Comparison of ENCODE assay signal across 14 cellular contexts in genomic region chr1:70227439-70227838, GRCh38. TPM values are rescaled to one million over a fixed set of nuclear protein-coding genes. Genes with fewer than 3 reads are reported as not detected.
A peak's percentile ranks its signal among the peaks of the same experiment; 100 is the strongest.
DNase-seq lines count a peak whose midpoint lies in the region; ATAC-seq and TF ChIP-seq lines count a peak whose summit lies in the region.
"Had no signal": no experiment of that assay in that cellular context is flagged by ENCODE, and none has a peak within 500 bp of the region (broad histone marks: within the 10 kb centered on the region; RNA-seq: fewer than 3 reads in every experiment).

No MANE protein-coding gene starts in this region.

- H3K4me2 ChIP-seq in SK-N-SH, result no peak overlapping the region

- peaks cover 0 to 17% of the 10 kb centered on the region in 2 experiments; a peak in 3 of 4 replicates for H3K4me1 ChIP-seq in SK-N-SH (ENCODE audit: control insufficient read depth in 1 of 2, insufficient read depth in 2 of 2, low read depth in 1 of 2, low read length in 1 of 2)
- peaks cover 6% of the 10 kb centered on the region for H3K4me1 ChIP-seq in colonic mucosa

- ATAC-seq in GM18502 (IDR thresholded peaks at IDR 0.05; ENCODE audit: poor library complexity, unreplicated experiment) (peak; percentile 63), GM21723 (IDR thresholded peaks at IDR 0.05; ENCODE audit: unreplicated experiment) (peak; percentile 61)

- no peak overlapping the region for H3K9ac ChIP-seq in SK-N-SH
- H3K9ac ChIP-seq in colonic mucosa (ENCODE audit: low read depth in 2 of 2, low read length in 2 of 2), result no peak overlapping the region

- no peaks in the 10 kb centered on the region for H3K27me3 ChIP-seq in SK-N-SH (ENCODE audit: insufficient read depth)
- H3K27me3 ChIP-seq in colonic mucosa, result no peaks in the 10 kb centered on the region
- H3K27me3 ChIP-seq: neutrophil had no signal

- H3K36me3 Mint-ChIP-seq in endothelial cell (ENCODE audit: low read depth, unreplicated experiment), result peaks cover 9% of the 10 kb centered on the region

- peaks cover 2% of the 10 kb centered on the region for H3K27me3 Mint-ChIP-seq in endothelial cell (ENCODE audit: unreplicated experiment)

- H3K79me2 ChIP-seq in SK-N-SH (ENCODE audit: insufficient read depth), result peaks cover 98% of the 10 kb centered on the region

- H3K4me3 Mint-ChIP-seq in endothelial cell (ENCODE audit: unreplicated experiment), result no peak overlapping the region

- no peaks in the 10 kb centered on the region for H3K9me2 ChIP-seq in SK-N-SH

- POLR2A ChIA-PET in SK-N-SH (lab: Yijun Ruan, JAX), result no interaction called here

- no peak overlapping the region for H2AFZ ChIP-seq in SK-N-SH (ENCODE audit: low read depth)

- H3K27ac ChIP-seq in SK-N-SH (ENCODE audit: low read depth in 2 of 2, low read length in 1 of 2), result peak overlapping the region; percentile 8 to 39; a peak in 1 of 4 replicates
- no peak overlapping the region for H3K27ac ChIP-seq in colonic mucosa
- H3K27ac ChIP-seq: neutrophil had no signal

- TF ChIP-seq RAD21 in SK-N-SH (IDR thresholded peaks at IDR 0.05; ENCODE audit: low read length), result no peak

- no peak for TF ChIP-seq EP300 in SK-N-SH (IDR thresholded peaks at IDR 0.05; ENCODE audit: borderline replicate concordance in 1 of 2, low read depth in 1 of 2, low read length in 1 of 2)

- TF ChIP-seq CTCF in SK-N-SH (IDR thresholded peaks at IDR 0.05) (no peak), endothelial cell (IDR thresholded peaks at IDR 0.05; ENCODE audit: unreplicated experiment) (no peak), colonic mucosa (IDR thresholded peaks at IDR 0.05) (no peak)

- H3K4me1 Mint-ChIP-seq in endothelial cell (ENCODE audit: unreplicated experiment), result peaks cover 35% of the 10 kb centered on the region

- H3K9me3 Mint-ChIP-seq in endothelial cell (ENCODE audit: unreplicated experiment), result no peaks in the 10 kb centered on the region

- H3K4me3 ChIP-seq in SK-N-SH (ENCODE audit: low read depth in 2 of 2, low read length in 1 of 2) (no peak overlapping the region), colonic mucosa (no peak overlapping the region)

- H4K20me1 ChIP-seq in SK-N-SH (ENCODE audit: insufficient read depth), result peaks cover 59% of the 10 kb centered on the region

- H3F3A ChIP-seq in SK-N-SH (replicated peaks; ENCODE audit: insufficient read depth), result peaks cover 3% of the 10 kb centered on the region

- H3K9me3 ChIP-seq in SK-N-SH (no peaks in the 10 kb centered on the region), colonic mucosa (no peaks in the 10 kb centered on the region)
- H3K9me3 ChIP-seq: neutrophil had no signal

- no peak for DNase-seq in SK-N-SH
- no peak for DNase-seq in endothelial cell (ENCODE audit: low spot score)
- no peak for DNase-seq in DMS 273 (lab: John Stamatoyannopoulos, UW; ENCODE audit: unreplicated experiment)
- no peak for DNase-seq in colonic mucosa
- no peak for DNase-seq in central memory CD4-positive, alpha-beta T cell
- DNase-seq in middle frontal gyrus (ENCODE audit: extremely low spot score, low spot score), result no peak
- DNase-seq: activated CD4-positive, CD25-positive, alpha-beta regulatory T cell; amygdala; kidney glomerular epithelial cell; NCI-H187 treated with DMSO at 0.1 percent for 48 hours; stimulated activated naive CD4-positive, alpha-beta T cell had no signal

- WGBS in SK-N-SH (ENCODE audit: low lambda C conversion rate), result 94% methylated on average over 1 of the region's 1 CpG

- CTCF ChIA-PET in SK-N-SH (lab: Yijun Ruan, JAX), result interaction anchor here (0.9 kb wide), 1 partner anchor 89 kb away, joined by 3 read pairs; no protein-coding TSS in a partner anchor

- intact Hi-C loops in colonic mucosa (cut with DNase I), result no loop called here

- peaks cover 85 to 89% of the 10 kb centered on the region in 2 experiments for H3K36me3 ChIP-seq in SK-N-SH (replicated peaks in 1 of 2; ENCODE audit: control insufficient read depth in 1 of 2, insufficient read depth in 2 of 2, low read length in 1 of 2)
- peaks cover 6% of the 10 kb centered on the region for H3K36me3 ChIP-seq in colonic mucosa

- H3K27ac Mint-ChIP-seq in endothelial cell (ENCODE audit: unreplicated experiment), result peak overlapping the region; percentile 34

TF ChIP-seq in SK-N-SH, 30 proteins besides CTCF, POLR2A, EP300 and RAD21:
- no peak for TF ChIP-seq EZH2phosphoT487 (IDR thresholded peaks at IDR 0.05; ENCODE audit: borderline replicate concordance, low read depth)
- no peak for TF ChIP-seq POLR2AphosphoS5 (IDR thresholded peaks at IDR 0.05; ENCODE audit: low read depth, low read length)
- no peak for TF ChIP-seq ELF1 (IDR thresholded peaks at IDR 0.05)
- no peak for TF ChIP-seq JUND (IDR thresholded peaks at IDR 0.05)
- TF ChIP-seq RFX5 (IDR thresholded peaks at IDR 0.05; ENCODE audit: low read length), result no peak
- TF ChIP-seq MXI1 (IDR thresholded peaks at IDR 0.05; ENCODE audit: low read depth, low read length), result no peak
- no peak for TF ChIP-seq GATA2 (CRISPR knock-in tag; IDR thresholded peaks at IDR 0.05)
- no peak for TF ChIP-seq RXRA (IDR thresholded peaks at IDR 0.05; ENCODE audit: borderline replicate concordance, low read depth)
- TF ChIP-seq PBX3 (IDR thresholded peaks at IDR 0.05), result no peak
- no peak for TF ChIP-seq NRF1 (IDR thresholded peaks at IDR 0.05; ENCODE audit: low read depth, low read length)
TF ChIP-seq in SK-N-SH: peak in this region for 0.

RNA-seq across cellular contexts. Expression of gene SRSF11, which starts 6.3 kb away (rescaled TPM):
- 138 and 170 TPM in 2 replicates for polyA plus RNA-seq in SK-N-SH (2012; rRNA removed)
- 57.6 and 60.0 TPM in 2 replicates for polyA plus RNA-seq in SK-N-SH (2012; cell fraction: cytosol; rRNA removed)
- polyA plus RNA-seq in SK-N-SH (2012; cell fraction: nucleus; rRNA removed), result 635 and 793 TPM in 2 replicates
- total RNA-seq in endothelial cell (ENCODE audit: unreplicated experiment) (270 TPM), colonic mucosa (100 to 1,000 TPM; 100 to 116 TPM)

RNA-seq across cellular contexts. Expression of gene LRRC40, which starts 22.1 kb away (rescaled TPM):
- 5.6 and 6.3 TPM in 2 replicates for polyA plus RNA-seq in SK-N-SH (2012; rRNA removed)
- 8.8 and 10.7 TPM in 2 replicates for polyA plus RNA-seq in SK-N-SH (2012; cell fraction: cytosol; rRNA removed)
- polyA plus RNA-seq in SK-N-SH (2012; cell fraction: nucleus; rRNA removed), result 4.1 and 7.1 TPM in 2 replicates
- 27.2 TPM for total RNA-seq in endothelial cell (ENCODE audit: unreplicated experiment)
- total RNA-seq in colonic mucosa, result 10 to 100 TPM; 10.2 to 10.7 TPM
